ENCODE assay signal across 1 cellular context in the genomic region with DNA sequence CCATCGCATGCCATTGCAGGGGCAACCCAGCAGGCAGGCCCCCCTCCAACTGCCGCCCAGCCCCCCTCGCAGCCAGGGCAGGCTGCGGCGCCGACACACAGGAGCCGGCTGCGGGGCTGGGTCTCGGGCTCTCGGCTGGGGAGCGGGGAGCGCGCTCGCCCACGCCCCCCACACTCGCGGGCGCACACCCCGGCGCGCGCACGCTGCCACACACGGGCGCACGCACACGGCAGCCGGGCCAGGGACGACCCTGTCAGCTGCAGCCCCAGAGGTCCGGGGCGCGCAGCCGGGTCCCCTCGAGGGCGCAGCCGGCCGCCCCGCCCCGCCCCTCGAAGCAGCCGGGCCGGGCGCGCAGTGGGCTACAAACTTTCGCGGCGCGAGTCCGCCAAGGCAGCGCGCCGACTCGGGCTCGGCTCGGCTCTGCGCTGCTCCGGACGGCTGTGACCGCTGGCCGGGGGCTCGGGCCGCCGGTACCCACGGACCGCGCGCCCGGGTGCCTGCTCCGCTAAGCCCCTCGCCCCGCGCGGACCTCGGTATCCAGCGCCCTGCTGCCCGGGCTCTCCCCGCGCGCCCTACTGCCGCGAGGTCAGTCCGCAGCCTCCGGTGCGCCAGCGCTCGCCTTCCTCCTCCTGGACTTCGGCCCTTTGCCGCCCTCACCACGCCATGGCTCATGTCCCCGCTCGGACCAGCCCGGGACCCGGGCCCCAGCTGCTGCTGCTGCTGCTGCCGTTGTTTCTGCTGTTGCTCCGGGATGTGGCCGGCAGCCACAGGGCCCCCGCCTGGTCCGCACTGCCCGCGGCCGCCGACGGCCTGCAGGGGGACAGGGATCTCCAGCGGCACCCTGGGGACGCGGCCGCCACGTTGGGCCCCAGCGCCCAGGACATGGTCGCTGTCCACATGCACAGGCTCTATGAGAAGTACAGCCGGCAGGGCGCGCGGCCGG.
TF ChIP-seq lines count a peak whose summit lies in the region.

A gene with protein sequence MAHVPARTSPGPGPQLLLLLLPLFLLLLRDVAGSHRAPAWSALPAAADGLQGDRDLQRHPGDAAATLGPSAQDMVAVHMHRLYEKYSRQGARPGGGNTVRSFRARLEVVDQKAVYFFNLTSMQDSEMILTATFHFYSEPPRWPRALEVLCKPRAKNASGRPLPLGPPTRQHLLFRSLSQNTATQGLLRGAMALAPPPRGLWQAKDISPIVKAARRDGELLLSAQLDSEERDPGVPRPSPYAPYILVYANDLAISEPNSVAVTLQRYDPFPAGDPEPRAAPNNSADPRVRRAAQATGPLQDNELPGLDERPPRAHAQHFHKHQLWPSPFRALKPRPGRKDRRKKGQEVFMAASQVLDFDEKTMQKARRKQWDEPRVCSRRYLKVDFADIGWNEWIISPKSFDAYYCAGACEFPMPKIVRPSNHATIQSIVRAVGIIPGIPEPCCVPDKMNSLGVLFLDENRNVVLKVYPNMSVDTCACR (plus strand): TSS at position 209 of the 943 bp plus-strand sequence. CDS start 455 bp downstream, at position 664.

TF ChIP-seq in WTC11, 78 proteins besides CTCF, POLR2A, EP300 and RAD21 (continued from another document):
- TF ChIP-seq, protein P1, sequence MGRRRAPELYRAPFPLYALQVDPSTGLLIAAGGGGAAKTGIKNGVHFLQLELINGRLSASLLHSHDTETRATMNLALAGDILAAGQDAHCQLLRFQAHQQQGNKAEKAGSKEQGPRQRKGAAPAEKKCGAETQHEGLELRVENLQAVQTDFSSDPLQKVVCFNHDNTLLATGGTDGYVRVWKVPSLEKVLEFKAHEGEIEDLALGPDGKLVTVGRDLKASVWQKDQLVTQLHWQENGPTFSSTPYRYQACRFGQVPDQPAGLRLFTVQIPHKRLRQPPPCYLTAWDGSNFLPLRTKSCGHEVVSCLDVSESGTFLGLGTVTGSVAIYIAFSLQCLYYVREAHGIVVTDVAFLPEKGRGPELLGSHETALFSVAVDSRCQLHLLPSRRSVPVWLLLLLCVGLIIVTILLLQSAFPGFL (CRISPR knock-in tag; IDR thresholded peaks at IDR 0.05; ENCODE audit: borderline replicate concordance): no peak
- TF ChIP-seq, protein P2, sequence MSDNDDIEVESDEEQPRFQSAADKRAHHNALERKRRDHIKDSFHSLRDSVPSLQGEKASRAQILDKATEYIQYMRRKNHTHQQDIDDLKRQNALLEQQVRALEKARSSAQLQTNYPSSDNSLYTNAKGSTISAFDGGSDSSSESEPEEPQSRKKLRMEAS (CRISPR knock-in tag; IDR thresholded peaks at IDR 0.05): 0 out of 2 replicates have a peak, but pooled peaks have one; percentile 50
- TF ChIP-seq PRRX2 (CRISPR knock-in tag; IDR thresholded peaks at IDR 0.05) (no peak), ZNF416 (CRISPR knock-in tag; IDR thresholded peaks at IDR 0.05) (no peak), FOXK1 (CRISPR knock-in tag; IDR thresholded peaks at IDR 0.05) (no peak), IRF2 (CRISPR knock-in tag; IDR thresholded peaks at IDR 0.05; ENCODE audit: borderline replicate concordance, low read depth) (no peak), SMAD4 (CRISPR knock-in tag; IDR thresholded peaks at IDR 0.05) (no peak), MYBL2 (CRISPR knock-in tag; IDR thresholded peaks at IDR 0.05) (0 out of 2 replicates have a peak, but pooled peaks have one; percentile 49), FOXP1 (CRISPR knock-in tag; IDR thresholded peaks at IDR 0.05; ENCODE audit: borderline replicate concordance) (peak; percentile 64; the same call in 1 of the 2 replicates), ZNF423 (CRISPR knock-in tag; IDR thresholded peaks at IDR 0.05) (0 out of 2 replicates have a peak, but pooled peaks have one; percentile 41)
- TF ChIP-seq, protein P3, sequence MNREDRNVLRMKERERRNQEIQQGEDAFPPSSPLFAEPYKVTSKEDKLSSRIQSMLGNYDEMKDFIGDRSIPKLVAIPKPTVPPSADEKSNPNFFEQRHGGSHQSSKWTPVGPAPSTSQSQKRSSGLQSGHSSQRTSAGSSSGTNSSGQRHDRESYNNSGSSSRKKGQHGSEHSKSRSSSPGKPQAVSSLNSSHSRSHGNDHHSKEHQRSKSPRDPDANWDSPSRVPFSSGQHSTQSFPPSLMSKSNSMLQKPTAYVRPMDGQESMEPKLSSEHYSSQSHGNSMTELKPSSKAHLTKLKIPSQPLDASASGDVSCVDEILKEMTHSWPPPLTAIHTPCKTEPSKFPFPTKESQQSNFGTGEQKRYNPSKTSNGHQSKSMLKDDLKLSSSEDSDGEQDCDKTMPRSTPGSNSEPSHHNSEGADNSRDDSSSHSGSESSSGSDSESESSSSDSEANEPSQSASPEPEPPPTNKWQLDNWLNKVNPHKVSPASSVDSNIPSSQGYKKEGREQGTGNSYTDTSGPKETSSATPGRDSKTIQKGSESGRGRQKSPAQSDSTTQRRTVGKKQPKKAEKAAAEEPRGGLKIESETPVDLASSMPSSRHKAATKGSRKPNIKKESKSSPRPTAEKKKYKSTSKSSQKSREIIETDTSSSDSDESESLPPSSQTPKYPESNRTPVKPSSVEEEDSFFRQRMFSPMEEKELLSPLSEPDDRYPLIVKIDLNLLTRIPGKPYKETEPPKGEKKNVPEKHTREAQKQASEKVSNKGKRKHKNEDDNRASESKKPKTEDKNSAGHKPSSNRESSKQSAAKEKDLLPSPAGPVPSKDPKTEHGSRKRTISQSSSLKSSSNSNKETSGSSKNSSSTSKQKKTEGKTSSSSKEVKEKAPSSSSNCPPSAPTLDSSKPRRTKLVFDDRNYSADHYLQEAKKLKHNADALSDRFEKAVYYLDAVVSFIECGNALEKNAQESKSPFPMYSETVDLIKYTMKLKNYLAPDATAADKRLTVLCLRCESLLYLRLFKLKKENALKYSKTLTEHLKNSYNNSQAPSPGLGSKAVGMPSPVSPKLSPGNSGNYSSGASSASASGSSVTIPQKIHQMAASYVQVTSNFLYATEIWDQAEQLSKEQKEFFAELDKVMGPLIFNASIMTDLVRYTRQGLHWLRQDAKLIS (CRISPR knock-in tag; IDR thresholded peaks at IDR 0.05; ENCODE audit: borderline replicate concordance): no peak
- TF ChIP-seq, protein P4, sequence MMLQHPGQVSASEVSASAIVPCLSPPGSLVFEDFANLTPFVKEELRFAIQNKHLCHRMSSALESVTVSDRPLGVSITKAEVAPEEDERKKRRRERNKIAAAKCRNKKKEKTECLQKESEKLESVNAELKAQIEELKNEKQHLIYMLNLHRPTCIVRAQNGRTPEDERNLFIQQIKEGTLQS (CRISPR knock-in tag; conservative IDR thresholded peaks at IDR 0.05): no peak
- TF ChIP-seq, protein P5, sequence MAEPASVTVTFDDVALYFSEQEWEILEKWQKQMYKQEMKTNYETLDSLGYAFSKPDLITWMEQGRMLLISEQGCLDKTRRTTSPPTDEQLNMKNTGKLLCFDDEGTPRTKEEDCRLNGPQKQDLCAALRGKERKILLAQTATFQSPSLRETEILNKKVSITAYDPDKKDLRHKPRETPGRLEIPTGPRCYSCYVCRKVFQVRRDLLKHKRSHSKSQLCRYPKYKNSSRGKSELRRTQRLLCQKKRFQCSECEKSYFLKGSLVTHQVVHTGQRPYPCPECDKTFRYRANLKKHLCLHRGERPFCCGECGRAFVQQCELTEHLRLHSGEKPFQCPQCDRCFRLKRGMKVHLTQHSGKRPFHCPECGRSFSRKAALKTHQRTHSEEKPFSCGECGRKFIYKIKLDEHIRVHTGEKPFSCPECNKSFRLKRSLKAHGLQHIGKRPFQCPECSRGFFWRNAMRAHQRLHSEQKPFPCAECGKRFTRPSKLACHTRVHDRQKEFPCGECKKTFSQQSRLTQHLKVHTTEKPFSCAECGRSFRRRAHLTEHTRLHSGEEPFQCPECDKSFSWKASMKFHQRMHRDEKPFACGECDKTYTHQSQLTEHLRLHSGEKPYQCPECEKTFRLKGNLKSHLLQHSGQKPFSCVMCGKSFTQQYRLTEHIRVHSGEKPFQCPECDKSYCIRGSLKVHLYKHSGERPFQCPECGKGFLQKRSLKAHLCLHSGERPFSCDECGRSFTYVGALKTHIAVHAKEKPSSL (CRISPR knock-in tag; conservative IDR thresholded peaks at IDR 0.05): no peak
- TF ChIP-seq, protein P6, sequence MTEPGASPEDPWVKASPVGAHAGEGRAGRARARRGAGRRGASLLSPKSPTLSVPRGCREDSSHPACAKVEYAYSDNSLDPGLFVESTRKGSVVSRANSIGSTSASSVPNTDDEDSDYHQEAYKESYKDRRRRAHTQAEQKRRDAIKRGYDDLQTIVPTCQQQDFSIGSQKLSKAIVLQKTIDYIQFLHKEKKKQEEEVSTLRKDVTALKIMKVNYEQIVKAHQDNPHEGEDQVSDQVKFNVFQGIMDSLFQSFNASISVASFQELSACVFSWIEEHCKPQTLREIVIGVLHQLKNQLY (CRISPR knock-in tag; IDR thresholded peaks at IDR 0.05): no peak
- TF ChIP-seq, protein P7, sequence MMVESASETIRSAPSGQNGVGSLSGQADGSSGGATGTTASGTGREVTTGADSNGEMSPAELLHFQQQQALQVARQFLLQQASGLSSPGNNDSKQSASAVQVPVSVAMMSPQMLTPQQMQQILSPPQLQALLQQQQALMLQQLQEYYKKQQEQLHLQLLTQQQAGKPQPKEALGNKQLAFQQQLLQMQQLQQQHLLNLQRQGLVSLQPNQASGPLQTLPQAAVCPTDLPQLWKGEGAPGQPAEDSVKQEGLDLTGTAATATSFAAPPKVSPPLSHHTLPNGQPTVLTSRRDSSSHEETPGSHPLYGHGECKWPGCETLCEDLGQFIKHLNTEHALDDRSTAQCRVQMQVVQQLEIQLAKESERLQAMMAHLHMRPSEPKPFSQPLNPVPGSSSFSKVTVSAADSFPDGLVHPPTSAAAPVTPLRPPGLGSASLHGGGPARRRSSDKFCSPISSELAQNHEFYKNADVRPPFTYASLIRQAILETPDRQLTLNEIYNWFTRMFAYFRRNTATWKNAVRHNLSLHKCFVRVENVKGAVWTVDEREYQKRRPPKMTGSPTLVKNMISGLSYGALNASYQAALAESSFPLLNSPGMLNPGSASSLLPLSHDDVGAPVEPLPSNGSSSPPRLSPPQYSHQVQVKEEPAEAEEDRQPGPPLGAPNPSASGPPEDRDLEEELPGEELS (CRISPR knock-in tag; IDR thresholded peaks at IDR 0.05): no peak
